In the genomic region with DNA sequence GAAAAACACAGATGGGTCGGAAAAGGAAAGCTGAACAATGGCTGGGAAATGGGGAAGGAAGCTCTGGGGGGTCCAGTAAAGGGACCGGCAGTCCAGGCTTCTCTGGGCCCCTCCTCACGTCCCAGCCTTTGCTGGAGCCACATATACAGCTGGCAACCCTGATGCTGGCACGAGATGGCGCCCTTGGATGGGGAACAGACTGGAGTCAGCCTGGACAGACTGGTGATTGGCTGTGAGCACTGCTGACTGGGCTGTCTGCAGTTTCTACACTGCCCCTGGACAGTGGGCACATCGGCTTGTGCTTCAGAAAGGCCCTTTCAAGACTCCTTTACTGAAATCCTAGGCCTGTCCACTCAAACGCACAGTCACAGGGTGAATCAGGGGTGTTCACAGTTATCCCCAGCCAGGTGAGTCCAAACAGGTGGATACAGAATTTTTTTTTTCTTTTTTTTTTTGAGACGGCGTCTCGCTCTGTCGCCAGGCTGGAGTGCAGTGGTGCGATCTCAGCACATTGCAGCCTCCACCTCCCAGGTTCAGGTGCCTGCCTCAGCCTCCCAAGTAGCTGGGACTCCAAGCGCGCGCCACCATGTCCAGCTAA, we compare ENCODE assay signal across 8 cellular contexts. TPM values are rescaled to one million over a fixed set of nuclear protein-coding genes. Genes with fewer than 3 reads are reported as not detected.
DNase-seq lines count a peak whose midpoint lies in the region; ATAC-seq, FAIRE-seq and TF ChIP-seq lines count a peak whose summit lies in the region.

No MANE protein-coding gene starts in this region.

- no peaks in the 10 kb centered on the region for H3F3A ChIP-seq in GM23338 (replicated peaks; ENCODE audit: low read depth)

- H4K20me1 ChIP-seq in GM23338 (replicated peaks; ENCODE audit: insufficient read depth) (no peaks in the 10 kb centered on the region), HepG2 (ENCODE audit: insufficient read depth, low read length) (peaks cover 6% of the 10 kb centered on the region)

- TF ChIP-seq RAD21 in HepG2 (CRISPR knock-in tag; IDR thresholded peaks at IDR 0.05), result peak; percentile 98

- POLR2A ChIA-PET in HepG2 (lab: Yijun Ruan, JAX), result no interaction called here

- TF ChIP-seq CTCF in AG09309 (IDR thresholded peaks at IDR 0.05; ENCODE audit: control insufficient read depth, insufficient read depth, low read depth, low read length, missing control alignments) (peak; percentile 96), GM23338 (conservative IDR thresholded peaks at IDR 0.05; ENCODE audit: low read depth in 2 of 2) (peak; percentile 78 to 98), choroid plexus epithelial cell (conservative IDR thresholded peaks at IDR 0.05; ENCODE audit: low read depth, low read length) (peak; percentile 94), HepG2 (CRISPR knock-in tag; IDR thresholded peaks at IDR 0.05) (peak; percentile 98)

- H3K4me3 ChIP-seq in AG09309 (ENCODE audit: control insufficient read depth, low read depth, low read length) (no peak overlapping the region), GM23338 (no peak overlapping the region), choroid plexus epithelial cell (ENCODE audit: low read depth, low read length) (no peak overlapping the region), HepG2 (replicated peaks in 1 of 3; ENCODE audit: insufficient read depth in 1 of 3, low read depth in 2 of 3, low read length in 3 of 3) (no peak overlapping the region)

- in situ Hi-C loops in HepG2 (cut with HindIII; ENCODE audit: extremely low pct_ligation_motif_present, low pct_unique_long_range_greater_than_20kb), result no loop called here

- no peak overlapping the region for H3K4me2 ChIP-seq in GM23338
- peak overlapping the region; percentile 15; the same call in 1 of the 2 replicates for H3K4me2 ChIP-seq in HepG2 (ENCODE audit: low read depth, low read length)

- H3K36me3 Mint-ChIP-seq in GM23338 (ENCODE audit: low read depth), result no peaks in the 10 kb centered on the region

- ATAC-seq in GM23338 (peak; percentile 96), HepG2 (peak; percentile 97), HG02973 (IDR thresholded peaks at IDR 0.05; ENCODE audit: unreplicated experiment) (no peak)

- H3K4me1 Mint-ChIP-seq in GM23338, result peaks cover 9% of the 10 kb centered on the region; the same call in 2 of the 3 replicates

- peaks cover 6% of the 10 kb centered on the region for H3K27me3 Mint-ChIP-seq in GM23338 (ENCODE audit: insufficient read depth, low read depth, poor library complexity)

- H3K4me1 ChIP-seq in GM23338 (ENCODE audit: insufficient read depth), result peaks cover 4% of the 10 kb centered on the region; the same call in 1 of the 2 replicates
- H3K4me1 ChIP-seq in HepG2 (ENCODE audit: insufficient read depth, low read length), result peaks cover 9% of the 10 kb centered on the region

- no TSS peak for BruUV-seq in HepG2 (replicated peaks; lab: Mats Ljungman, UMichigan)

- H3K36me3 ChIP-seq in GM23338 (ENCODE audit: insufficient read depth) (no peaks in the 10 kb centered on the region), HepG2 (replicated peaks in 1 of 2; ENCODE audit: control insufficient read depth in 1 of 2, insufficient read depth in 2 of 2, low read length in 2 of 2) (no peaks in the 10 kb centered on the region)

- H3K9me2 ChIP-seq in GM23338 (ENCODE audit: insufficient read depth), result no peaks in the 10 kb centered on the region

- no peak overlapping the region for H3K9ac ChIP-seq in HepG2 (ENCODE audit: insufficient read depth, low read depth, low read length)

- intact Hi-C loops in HepG2 (cut with micrococcal nuclease; ENCODE audit: unreplicated experiment), result no loop called here

- peak; percentile 75 for FAIRE-seq in HepG2 (lab: Jason Lieb, UNC)

- no peak overlapping the region for H3K27ac ChIP-seq in GM23338 (ENCODE audit: low read depth)
- no peak overlapping the region for H3K27ac ChIP-seq in HepG2 (ENCODE audit: extremely low read length, insufficient read depth, low read length)

- no peaks in the 10 kb centered on the region; the same call in 2 of the 3 replicates for H3K9me3 Mint-ChIP-seq in GM23338

- no peaks in the 10 kb centered on the region for H3K27me3 ChIP-seq in GM23338 (ENCODE audit: insufficient read depth)
- peaks cover 0 to 22% of the 10 kb centered on the region in 2 experiments; a peak in 3 of 5 replicates for H3K27me3 ChIP-seq in HepG2 (ENCODE audit: control insufficient read depth in 1 of 2, insufficient read depth in 2 of 2, low read length in 2 of 2)

- H2AFZ ChIP-seq in GM23338, result peak overlapping the region; percentile 72; the same call in 1 of the 2 replicates
- no peak overlapping the region for H2AFZ ChIP-seq in HepG2 (ENCODE audit: low read length)

- TF ChIP-seq POLR2A in HepG2 (IDR thresholded peaks at IDR 0.05; ENCODE audit: insufficient read depth in 1 of 2, low read depth in 2 of 2, low read length in 2 of 2), result no peak

- CTCF ChIA-PET in HepG2 (lab: Yijun Ruan, JAX; ENCODE audit: low intra/inter-chr PET ratio, low total read pairs), result interaction anchor here (0.7 to 3.4 kb wide), 2 partner anchors 219 to 221 kb away, joined by 3 to 43 read pairs; partner anchors contain the start of gene C1QC

- no peak overlapping the region for H3K4me3 Mint-ChIP-seq in GM23338

- TF ChIP-seq EP300 in HepG2 (IDR thresholded peaks at IDR 0.05; ENCODE audit: low read depth in 2 of 2, low read length in 2 of 2) (no peak), HepG2 (CRISPR knock-in tag; IDR thresholded peaks at IDR 0.05; ENCODE audit: borderline replicate concordance) (no peak)

- no peaks in the 10 kb centered on the region for H3K79me2 ChIP-seq in GM23338 (replicated peaks; ENCODE audit: insufficient read depth)
- H3K79me2 ChIP-seq in HepG2 (ENCODE audit: insufficient read depth, low read length), result no peaks in the 10 kb centered on the region

- H3K27ac Mint-ChIP-seq in GM23338, result no peak overlapping the region

- H3K9me3 ChIP-seq in HepG2 (ENCODE audit: low read length), result no peaks in the 10 kb centered on the region

- WGBS in HepG2 (ENCODE audit: low lambda C conversion rate), result 51% methylated on average over 13 of the region's 15 CpGs

- DNase-seq in AG09309 (ENCODE audit: low read depth) (no peak), GM23338 (ENCODE audit: low spot score) (peak; percentile 92), NCI-H2227 (lab: John Stamatoyannopoulos, UW; ENCODE audit: unreplicated experiment) (peak; percentile 91), choroid plexus epithelial cell (ENCODE audit: low read depth) (peak; percentile 91), HepG2 (ENCODE audit: low spot score) (peak; percentile 70)
- DNase-seq in activated CD4-positive, CD25-positive, alpha-beta regulatory T cell treated with anti-CD3 and anti-CD28 coated beads, Interleukin-2, amount 50 U/mL, for 72 hours, result peak; percentile 42
- peak; percentile 42 to 44 for DNase-seq in stimulated activated CD4-positive, alpha-beta T cell treated with anti-CD3 and anti-CD28 coated beads, Interleukin-4, amount 100 ng/mL, for 48 hours (ENCODE audit: low read depth in 2 of 2)

TF ChIP-seq in HepG2, 621 proteins besides CTCF, POLR2A, EP300 and RAD21 (continues in another document):
- TF ChIP-seq PAWR (CRISPR knock-in tag; IDR thresholded peaks at IDR 0.05; ENCODE audit: borderline replicate concordance), result no peak
- TF ChIP-seq MAF1 (CRISPR knock-in tag; IDR thresholded peaks at IDR 0.05; ENCODE audit: borderline replicate concordance), result no peak
- TF ChIP-seq ZNF225 (CRISPR knock-in tag; IDR thresholded peaks at IDR 0.05), result 0 out of 2 replicates have a peak, but pooled peaks have one; percentile 36
- TF ChIP-seq ZFP82 (CRISPR knock-in tag; IDR thresholded peaks at IDR 0.05; ENCODE audit: borderline replicate concordance), result no peak
- no peak for TF ChIP-seq USF2 (IDR thresholded peaks at IDR 0.05; ENCODE audit: low read depth, low read length)
- no peak for TF ChIP-seq USF2 (CRISPR knock-in tag; IDR thresholded peaks at IDR 0.05; ENCODE audit: borderline replicate concordance)

RNA-seq across cellular contexts. Expression of gene ZBTB40, which starts 31.1 kb away (rescaled TPM):
- 22.1 and 22.7 TPM in 2 replicates for total RNA-seq in GM23338 (2014; rRNA removed; shearing (Covaris generic))
- polyA plus RNA-seq in GM23338 (2016; fragmentation: Nextera tagmentation; extraction: Ambion mirVana) (3.1 TPM in 2 replicates), HepG2 (2011; rRNA removed) (8.8 and 10.5 TPM in 2 replicates)
- total RNA-seq in HepG2 (2016; rRNA removed; fragmentation: Illumina TruSeq; extraction: Trizol), result 14.7 and 16.5 TPM in 2 replicates
- total RNA-seq in HepG2 (2016; cell fraction: cytosol; rRNA removed; fragmentation: Illumina TruSeq; extraction: Trizol; ENCODE audit: low read depth), result 19.7 and 21.4 TPM in 2 replicates
- total RNA-seq in HepG2 (2016; cell fraction: insoluble cytoplasmic fraction; rRNA removed; fragmentation: Illumina TruSeq; extraction: Trizol), result 12.3 and 15.2 TPM in 2 replicates
- total RNA-seq in HepG2 (2016; cell fraction: membrane; rRNA removed; fragmentation: Illumina TruSeq; extraction: Trizol), result 9.5 and 11.9 TPM in 2 replicates
- 27.6 and 28.2 TPM in 2 replicates for total RNA-seq in HepG2 (2016; cell fraction: nucleus; rRNA removed; fragmentation: Illumina TruSeq; extraction: Trizol)
- 2.8 and 2.9 TPM in 2 replicates for polyA plus RNA-seq in HepG2 (2011; cell fraction: cytosol; rRNA removed)
- 58.3 and 61.4 TPM in 2 replicates for polyA plus RNA-seq in HepG2 (2011; cell fraction: nucleus; rRNA removed)
- polyA plus RNA-seq in HepG2 (2012), result 9.2 and 10.4 TPM in 2 replicates
- 0.26 and 0.31 TPM in 2 replicates for polyA plus RNA-seq in HepG2 (2016; cell fraction: cytosol; fragmentation: Illumina TruSeq; extraction: Trizol; ENCODE audit: low read depth)
- polyA plus RNA-seq in HepG2 (2016; cell fraction: insoluble cytoplasmic fraction; fragmentation: Illumina TruSeq; extraction: Trizol; ENCODE audit: low read depth), result 4.9 and 6.4 TPM in 2 replicates
- 0.66 TPM in 2 replicates for polyA plus RNA-seq in HepG2 (2016; cell fraction: membrane; fragmentation: Illumina TruSeq; extraction: Trizol; ENCODE audit: low read depth)
- polyA plus RNA-seq in HepG2 (2016; cell fraction: nucleus; fragmentation: Illumina TruSeq; extraction: Trizol; ENCODE audit: insufficient read depth, low read depth), result 40.6 and 43.4 TPM in 2 replicates
- polyA minus RNA-seq in HepG2 (2011; rRNA and poly(A)+ RNA removed; ENCODE audit: low replicate concordance), result 16.1 and 26.2 TPM in 2 replicates
- 5.2 and 5.8 TPM in 2 replicates for polyA minus RNA-seq in HepG2 (2011; cell fraction: cytosol; rRNA and poly(A)+ RNA removed)
- polyA minus RNA-seq in HepG2 (2011; cell fraction: nucleus; rRNA and poly(A)+ RNA removed), result 25.9 and 28.1 TPM in 2 replicates
